8 cellular contexts compared by ENCODE assay signal in genomic region chr12:107990325-107990724, GRCh38.
DNase-seq lines count a peak whose midpoint lies in the region; ATAC-seq, FAIRE-seq and TF ChIP-seq lines count a peak whose summit lies in the region.

No MANE protein-coding gene starts in this region.

- no peak overlapping the region for H3K4me2 ChIP-seq in HepG2 (ENCODE audit: low read depth, low read length)

- H3K27ac ChIP-seq in HepG2 (ENCODE audit: extremely low read length, insufficient read depth, low read length): no peak overlapping the region
- H3K27ac ChIP-seq in tibial artery: no peak overlapping the region

- in situ Hi-C loops in HepG2 (cut with HindIII; ENCODE audit: extremely low pct_ligation_motif_present, low pct_unique_long_range_greater_than_20kb): loop anchor here (25.0 kb wide), 1 partner anchor 197 kb away; no protein-coding TSS in a partner anchor

- intact Hi-C loops in HepG2 (cut with micrococcal nuclease; ENCODE audit: unreplicated experiment) (loop anchor here (1.0 to 2.0 kb wide), 3 partner anchors 204 to 628 kb away; no protein-coding TSS in a partner anchor), tibial artery (cut with DNase I; ENCODE audit: low total_unique reads) (no loop called here)

- TF ChIP-seq POLR2A in GM12892 (IDR thresholded peaks at IDR 0.05; ENCODE audit: low read depth, low read length) (no peak), HepG2 (IDR thresholded peaks at IDR 0.05; ENCODE audit: insufficient read depth in 1 of 2, low read depth in 2 of 2, low read length in 2 of 2) (no peak)

- WGBS in HepG2 (ENCODE audit: low lambda C conversion rate): 3% methylated on average over 2 of the region's 2 CpGs

- POLR2A ChIA-PET in HepG2 (lab: Yijun Ruan, JAX): no interaction called here

- H3K4me1 ChIP-seq in adipocyte (ENCODE audit: control insufficient read depth, insufficient read depth, low read length) (no peaks in the 10 kb centered on the region), HepG2 (ENCODE audit: insufficient read depth, low read length) (no peaks in the 10 kb centered on the region), tibial artery (no peaks in the 10 kb centered on the region)

- H3K9me3 ChIP-seq in adipocyte (ENCODE audit: control insufficient read depth, low read length): no peaks in the 10 kb centered on the region
- no peaks in the 10 kb centered on the region for H3K9me3 ChIP-seq in HepG2 (ENCODE audit: low read length)
- H3K9me3 ChIP-seq in tibial artery: no peaks in the 10 kb centered on the region

- no peak for DNase-seq in AG09309 (ENCODE audit: low read depth)
- no peak for DNase-seq in GM12892 (ENCODE audit: insufficient read length)
- peak; percentile 1 for DNase-seq in NOMO-1 treated with dmso at 0.1 percent for 144 hours (lab: John Stamatoyannopoulos, UW; ENCODE audit: unreplicated experiment)
- peak; percentile 24 for DNase-seq in adipocyte (ENCODE audit: low read depth)
- DNase-seq in HepG2 (ENCODE audit: low spot score): peak; percentile 29
- DNase-seq in tibial artery: no peak
- DNase-seq in SKM-1 (lab: John Stamatoyannopoulos, UW; ENCODE audit: unreplicated experiment): no peak

- peak; percentile 84 for FAIRE-seq in GM12892 (lab: Jason Lieb, UNC)
- FAIRE-seq in HepG2 (lab: Jason Lieb, UNC): no peak

- no peaks in the 10 kb centered on the region for H4K20me1 ChIP-seq in HepG2 (ENCODE audit: insufficient read depth, low read length)

- peak; percentile 72 for ATAC-seq in HepG2
- no peak for ATAC-seq in HG03025 (IDR thresholded peaks at IDR 0.05; ENCODE audit: low FRiP score, unreplicated experiment)

- H2AFZ ChIP-seq in HepG2 (ENCODE audit: low read length): no peak overlapping the region

- H3K79me2 ChIP-seq in HepG2 (ENCODE audit: insufficient read depth, low read length): no peaks in the 10 kb centered on the region

- TF ChIP-seq EP300 in HepG2 (IDR thresholded peaks at IDR 0.05; ENCODE audit: low read depth in 2 of 2, low read length in 2 of 2) (no peak), HepG2 (CRISPR knock-in tag; IDR thresholded peaks at IDR 0.05; ENCODE audit: borderline replicate concordance) (no peak)

- TF ChIP-seq CTCF in AG09309 (IDR thresholded peaks at IDR 0.05; ENCODE audit: control insufficient read depth, insufficient read depth, low read depth, low read length, missing control alignments): peak; percentile 24
- peak; percentile 67 for TF ChIP-seq CTCF in HepG2 (CRISPR knock-in tag; IDR thresholded peaks at IDR 0.05)
- TF ChIP-seq CTCF in tibial artery (IDR thresholded peaks at IDR 0.05): peak; percentile 26 to 51

- H3K9ac ChIP-seq in adipocyte (ENCODE audit: low read length) (no peak overlapping the region), HepG2 (ENCODE audit: insufficient read depth, low read depth, low read length) (no peak overlapping the region)

- H3K36me3 ChIP-seq in adipocyte (ENCODE audit: control insufficient read depth, insufficient read depth, low read length, severe bottlenecking): no peaks in the 10 kb centered on the region
- H3K36me3 ChIP-seq in HepG2 (replicated peaks in 1 of 2; ENCODE audit: control insufficient read depth in 1 of 2, insufficient read depth in 2 of 2, low read length in 2 of 2): no peaks in the 10 kb centered on the region
- H3K36me3 ChIP-seq in tibial artery: no peaks in the 10 kb centered on the region

- CTCF ChIA-PET in HepG2 (lab: Yijun Ruan, JAX; ENCODE audit: low intra/inter-chr PET ratio, low total read pairs): interaction anchor here (0.7 to 2.4 kb wide), 5 partner anchors 9 to 522 kb away, joined by 3 to 12 read pairs (median 9); no protein-coding TSS in a partner anchor

- BruUV-seq in HepG2 (replicated peaks; lab: Mats Ljungman, UMichigan): no TSS peak

- H3K27me3 ChIP-seq in adipocyte (replicated peaks; ENCODE audit: control insufficient read depth, insufficient read depth, low read length) (peaks cover 23% of the 10 kb centered on the region), HepG2 (ENCODE audit: control insufficient read depth in 1 of 2, insufficient read depth in 2 of 2, low read length in 2 of 2) (no peaks in the 10 kb centered on the region; a peak in 1 of 5 replicates), tibial artery (peaks cover 0 to 4% of the 10 kb centered on the region in 2 donors)

- no peak for TF ChIP-seq RAD21 in HepG2 (CRISPR knock-in tag; IDR thresholded peaks at IDR 0.05)

- no peak overlapping the region for H3K4me3 ChIP-seq in AG09309 (ENCODE audit: control insufficient read depth, low read depth, low read length)
- H3K4me3 ChIP-seq in adipocyte (ENCODE audit: low read length): no peak overlapping the region
- H3K4me3 ChIP-seq in HepG2 (replicated peaks in 1 of 3; ENCODE audit: insufficient read depth in 1 of 3, low read depth in 2 of 3, low read length in 3 of 3): no peak overlapping the region
- no peak overlapping the region for H3K4me3 ChIP-seq in tibial artery

TF ChIP-seq in HepG2, 621 proteins besides CTCF, POLR2A, EP300 and RAD21:
- TF ChIP-seq ZNF10 (CRISPR knock-in tag; IDR thresholded peaks at IDR 0.05; ENCODE audit: borderline replicate concordance, low read depth) (no peak), DDIT3 (CRISPR knock-in tag; IDR thresholded peaks at IDR 0.05) (no peak), SMC3 (IDR thresholded peaks at IDR 0.05; ENCODE audit: low read length) (peak; percentile 55), STAG1 (CRISPR knock-in tag; IDR thresholded peaks at IDR 0.05) (peak; percentile 84), ATAD3A (CRISPR knock-in tag; IDR thresholded peaks at IDR 0.05) (no peak), BHLHE40 (IDR thresholded peaks at IDR 0.05; ENCODE audit: low read length) (no peak)
TF ChIP-seq in HepG2: peak in this region for 2.

Comparison
In these comparisons a context has a peak if more than half of its experiments do, and no peak if none do; other contexts are left out.
1. DNase-seq: peak in NOMO-1 treated with dmso at 0.1 percent for 144 hours (single experiment), adipocyte (single experiment) and HepG2 (single experiment); none in AG09309 (single experiment), GM12892 (single experiment), tibial artery (0 of 2) and SKM-1 (single experiment).
2. Peak in every context shown above with its lines, with median percentiles within 50 percentile points of each other: CTCF ChIP-seq.